18 cellular contexts compared by ENCODE assay signal in the genomic region with DNA sequence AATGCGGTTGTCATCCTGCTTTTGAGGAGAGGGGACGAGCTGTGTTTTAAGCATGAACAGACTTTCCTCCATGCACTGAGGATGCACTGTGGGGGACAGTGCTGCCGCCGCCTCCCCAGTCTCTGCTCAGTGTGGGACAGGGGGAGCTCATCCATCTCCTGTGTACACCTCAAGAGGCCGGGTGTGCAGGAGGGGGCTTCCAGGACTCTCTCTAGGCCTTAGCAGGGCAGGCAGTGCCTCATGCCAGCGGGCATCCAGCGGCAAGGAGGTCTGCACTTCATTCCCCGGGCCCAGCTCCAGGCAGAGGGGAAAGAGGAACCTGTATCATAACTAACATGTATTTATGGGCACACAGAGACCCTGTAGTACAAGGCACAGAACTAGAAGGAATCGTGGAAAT.
DNase-seq lines count a peak whose midpoint lies in the region; ATAC-seq and TF ChIP-seq lines count a peak whose summit lies in the region.
"Had no signal": no experiment of that assay in that cellular context is flagged by ENCODE, and none has a peak within 500 bp of the region (broad histone marks: within the 10 kb centered on the region; RNA-seq: fewer than 3 reads in every experiment).

No MANE protein-coding gene starts in this region.

- H3K79me1 ChIP-seq in IMR-90 (ENCODE audit: low read depth in 1 of 2, low read length in 2 of 2): peaks cover 47 to 92% of the 10 kb centered on the region in 2 experiments
- peaks cover 46% of the 10 kb centered on the region for H3K79me1 ChIP-seq in mesenchymal stem cell (replicated peaks; ENCODE audit: low read length, poor library complexity, severe bottlenecking)

- no peak for TF ChIP-seq POLR2A in IMR-90 (IDR thresholded peaks at IDR 0.05; ENCODE audit: low read depth, low read length)

- H3K27ac ChIP-seq in IMR-90 (ENCODE audit: insufficient read depth, low read length) (peak overlapping the region; percentile 99), mesenchymal stem cell (ENCODE audit: low read length, poor library complexity, severe bottlenecking) (peak overlapping the region; percentile 99), tibial artery (peak overlapping the region; percentile 82 to 93)
- H3K27ac ChIP-seq: SK-N-MC had no signal

- DNase-seq in IMR-90 (no peak), mesenchymal stem cell (no peak), osteocyte (ENCODE audit: extremely low spot score, unreplicated experiment) (peak; percentile 66), tibial artery (peak in 1 of 2 donors; percentile 59), epidermal melanocyte (ENCODE audit: insufficient read length, low spot score) (no peak)
- no peak for DNase-seq in activated CD4-positive, alpha-beta T cell treated with anti-CD3 and anti-CD28 coated beads for 36 hours
- DNase-seq: C1 segment of cervical spinal cord; CD8-positive, alpha-beta memory T cell; KBM-7; NCI-H1105 treated with DMSO at 0.1 percent for 48 hours; NCI-H1694; NCI-H2081 treated with DMSO at 0.1 percent for 48 hours; NCI-H446 treated with DMSO at 0.1 percent for 48 hours; Right ventricle myocardium superior had no signal

- no peak overlapping the region for H3K4me3 Mint-ChIP-seq in osteocyte (ENCODE audit: unreplicated experiment)
- H3K4me3 Mint-ChIP-seq in activated CD4-positive, alpha-beta T cell treated with anti-CD3 and anti-CD28 coated beads for 36 hours: no peak overlapping the region
- H3K4me3 Mint-ChIP-seq: CD8-positive, alpha-beta memory T cell; GM23338 had no signal

- ATAC-seq in IMR-90 (ENCODE audit: low read depth) (no peak), GM18519 (IDR thresholded peaks at IDR 0.05; ENCODE audit: low FRiP score, unreplicated experiment) (no peak), HG03135 (IDR thresholded peaks at IDR 0.05; ENCODE audit: unreplicated experiment) (no peak)
- ATAC-seq in activated CD4-positive, alpha-beta T cell treated with anti-CD3 and anti-CD28 coated beads for 36 hours: no peak
- ATAC-seq: GM23338 had no signal

- H2BK120ac ChIP-seq in IMR-90 (ENCODE audit: low read depth, low read length) (peak overlapping the region; percentile 100), mesenchymal stem cell (ENCODE audit: low read depth, low read length) (no peak overlapping the region)

- in situ Hi-C loops in IMR-90 (cut with MboI; ENCODE audit: low sequenced_read_pairs): no loop called here

- POLR2A ChIA-PET in IMR-90 (lab: Charles Lee; ENCODE audit: unreplicated experiment): no interaction called here
- POLR2A ChIA-PET in activated CD4-positive, alpha-beta T cell treated with anti-CD3 and anti-CD28 coated beads for 36 hours (lab: Charles Lee): no interaction called here

- BruUV-seq in IMR-90 (replicated peaks; lab: Mats Ljungman, UMichigan): no TSS peak

- H3K9ac ChIP-seq in IMR-90 (ENCODE audit: low read depth, low read length) (no peak overlapping the region), mesenchymal stem cell (ENCODE audit: low read length) (no peak overlapping the region)

- dilution Hi-C loops in IMR-90 (cut with HindIII; ENCODE audit: low sequenced_read_pairs, unreplicated experiment): no loop called here

- CTCF ChIA-PET in IMR-90 (lab: Yijun Ruan, JAX): no interaction called here
- CTCF ChIA-PET in activated CD4-positive, alpha-beta T cell treated with anti-CD3 and anti-CD28 coated beads for 36 hours (lab: Charles Lee): no interaction called here

- H2AK9ac ChIP-seq in IMR-90 (replicated peaks; ENCODE audit: low read depth, low read length, poor library complexity): peak overlapping the region; percentile 79

- TF ChIP-seq CTCF in IMR-90 (conservative IDR thresholded peaks at IDR 0.05; ENCODE audit: low read depth, low read length) (no peak), osteocyte (IDR thresholded peaks at IDR 0.05) (no peak), tibial artery (IDR thresholded peaks at IDR 0.05) (no peak)

- peaks cover 49% of the 10 kb centered on the region for H3K4me1 Mint-ChIP-seq in osteocyte (ENCODE audit: unreplicated experiment)
- no peaks in the 10 kb centered on the region for H3K4me1 Mint-ChIP-seq in activated CD4-positive, alpha-beta T cell treated with anti-CD3 and anti-CD28 coated beads for 36 hours
- H3K4me1 Mint-ChIP-seq: CD8-positive, alpha-beta memory T cell had no signal

- no peaks in the 10 kb centered on the region for H3K27me3 Mint-ChIP-seq in osteocyte (ENCODE audit: unreplicated experiment)
- H3K27me3 Mint-ChIP-seq in activated CD4-positive, alpha-beta T cell treated with anti-CD3 and anti-CD28 coated beads for 36 hours: peaks cover 2% of the 10 kb centered on the region

- peak overlapping the region; percentile 98 for H3K23ac ChIP-seq in IMR-90 (ENCODE audit: low read depth, low read length)
- H3K23ac ChIP-seq in mesenchymal stem cell (ENCODE audit: low read length in 2 of 2): no peak overlapping the region

- peak overlapping the region; percentile 99 for H3K4ac ChIP-seq in IMR-90 (ENCODE audit: low read depth, low read length)
- peak overlapping the region; percentile 1 to 68 for H3K4ac ChIP-seq in mesenchymal stem cell (ENCODE audit: low read depth in 1 of 2, low read length in 2 of 2)

- no peaks in the 10 kb centered on the region for H3K9me3 Mint-ChIP-seq in osteocyte (ENCODE audit: unreplicated experiment)
- H3K9me3 Mint-ChIP-seq in activated CD4-positive, alpha-beta T cell treated with anti-CD3 and anti-CD28 coated beads for 36 hours (ENCODE audit: low read depth): no peaks in the 10 kb centered on the region
- H3K9me3 Mint-ChIP-seq: CD8-positive, alpha-beta memory T cell; GM23338 had no signal

- H3K36me3 Mint-ChIP-seq in osteocyte (ENCODE audit: unreplicated experiment): no peaks in the 10 kb centered on the region
- H3K36me3 Mint-ChIP-seq in activated CD4-positive, alpha-beta T cell treated with anti-CD3 and anti-CD28 coated beads for 36 hours (ENCODE audit: low read depth): no peaks in the 10 kb centered on the region
- H3K36me3 Mint-ChIP-seq: CD8-positive, alpha-beta memory T cell had no signal

- peak overlapping the region; percentile 99; the same call in 2 of the 3 replicates for H2BK15ac ChIP-seq in IMR-90 (ENCODE audit: low read depth, low read length)
- H2BK15ac ChIP-seq in mesenchymal stem cell (ENCODE audit: low read depth, poor library complexity, severe bottlenecking): no peak overlapping the region

- H2AFZ ChIP-seq in IMR-90 (replicated peaks; ENCODE audit: low read length, poor library complexity): peak overlapping the region; percentile 37
- H2AFZ ChIP-seq in mesenchymal stem cell (ENCODE audit: low read depth, low read length): no peak overlapping the region
- H2AFZ ChIP-seq: GM23338 had no signal

- peak overlapping the region; percentile 96 for H4K5ac ChIP-seq in IMR-90 (ENCODE audit: low read depth, low read length)

- H2AK5ac ChIP-seq in IMR-90 (ENCODE audit: low read depth, low read length): peak overlapping the region; percentile 100
- peak overlapping the region; percentile 75 for H2AK5ac ChIP-seq in mesenchymal stem cell (ENCODE audit: low read length, severe bottlenecking)

- peak overlapping the region; percentile 100 for H2BK20ac ChIP-seq in IMR-90 (ENCODE audit: low read depth, low read length)

- H3K4me2 ChIP-seq in IMR-90 (ENCODE audit: low read depth, low read length) (no peak overlapping the region), mesenchymal stem cell (ENCODE audit: low read length, poor library complexity, severe bottlenecking) (no peak overlapping the region)
- H3K4me2 ChIP-seq: GM23338 had no signal

- H2BK5ac ChIP-seq in IMR-90 (ENCODE audit: low read depth, low read length, poor library complexity, severe bottlenecking) (peak overlapping the region; percentile 98), mesenchymal stem cell (ENCODE audit: low read depth, low read length, poor library complexity, severe bottlenecking) (peak overlapping the region; percentile 44)

- no peak overlapping the region for H3K4me3 ChIP-seq in IMR-90 (ENCODE audit: insufficient read depth, low read depth, low read length)
- no peak overlapping the region for H3K4me3 ChIP-seq in mesenchymal stem cell (ENCODE audit: insufficient read depth in 1 of 2, low read depth in 1 of 2, low read length in 2 of 2)
- H3K4me3 ChIP-seq in tibial artery: no peak overlapping the region
- H3K4me3 ChIP-seq: GM23338, SK-N-MC had no signal

- H3K36me3 ChIP-seq in IMR-90 (ENCODE audit: control insufficient read depth, insufficient read depth, low read length): no peaks in the 10 kb centered on the region
- peaks cover 0 to 11% of the 10 kb centered on the region in 2 experiments for H3K36me3 ChIP-seq in mesenchymal stem cell (ENCODE audit: control insufficient read depth in 1 of 2, insufficient read depth in 2 of 2, low read depth in 1 of 2, low read length in 2 of 2)
- no peaks in the 10 kb centered on the region for H3K36me3 ChIP-seq in tibial artery

- H3K14ac ChIP-seq in IMR-90 (replicated peaks; ENCODE audit: low read depth, low read length) (peak overlapping the region; percentile 98), mesenchymal stem cell (ENCODE audit: low read length in 2 of 2) (no peak overlapping the region)

- H3K9me3 ChIP-seq in IMR-90 (ENCODE audit: control insufficient read depth, insufficient read depth, low read length): no peaks in the 10 kb centered on the region
- H3K9me3 ChIP-seq in mesenchymal stem cell (ENCODE audit: control insufficient read depth, low read length): no peaks in the 10 kb centered on the region
- H3K9me3 ChIP-seq in tibial artery: no peaks in the 10 kb centered on the region

- no peak overlapping the region for H3K27ac Mint-ChIP-seq in osteocyte (ENCODE audit: unreplicated experiment)
- H3K27ac Mint-ChIP-seq in activated CD4-positive, alpha-beta T cell treated with anti-CD3 and anti-CD28 coated beads for 36 hours: no peak overlapping the region
- H3K27ac Mint-ChIP-seq: CD8-positive, alpha-beta memory T cell; GM23338 had no signal

- H4K8ac ChIP-seq in IMR-90 (ENCODE audit: low read depth in 2 of 2, low read length in 2 of 2) (peak overlapping the region; percentile 96 to 98; a peak in 3 of 4 replicates), mesenchymal stem cell (ENCODE audit: low read length) (peak overlapping the region; percentile 35)

- H3K9me1 ChIP-seq in IMR-90 (ENCODE audit: insufficient read depth, low read length): peaks cover 70% of the 10 kb centered on the region

- peaks cover 13% of the 10 kb centered on the region for H4K20me1 ChIP-seq in IMR-90 (ENCODE audit: insufficient read depth, low read length)

- no peak for TF ChIP-seq RAD21 in IMR-90 (IDR thresholded peaks at IDR 0.05; ENCODE audit: low read length)

- H4K91ac ChIP-seq in IMR-90 (ENCODE audit: insufficient read depth, low read depth, low read length) (peak overlapping the region; percentile 99), mesenchymal stem cell (ENCODE audit: low read length) (peak overlapping the region; percentile 77)

- no peaks in the 10 kb centered on the region for H3K27me3 ChIP-seq in IMR-90 (ENCODE audit: control insufficient read depth, insufficient read depth, low read length)
- H3K27me3 ChIP-seq in mesenchymal stem cell (ENCODE audit: control insufficient read depth in 1 of 2, insufficient read depth in 1 of 2, low read length in 2 of 2): no peaks in the 10 kb centered on the region
- H3K27me3 ChIP-seq in tibial artery: no peaks in the 10 kb centered on the region

- peak overlapping the region; percentile 96; the same call in 1 of the 2 replicates for H3K56ac ChIP-seq in IMR-90 (ENCODE audit: extremely low read depth, insufficient read depth, low read length)

- peaks cover 45% of the 10 kb centered on the region for H3K4me1 ChIP-seq in IMR-90 (ENCODE audit: control insufficient read depth, insufficient read depth, low read length)
- H3K4me1 ChIP-seq in mesenchymal stem cell (ENCODE audit: control insufficient read depth, insufficient read depth, low read depth, low read length): peaks cover 42% of the 10 kb centered on the region
- peaks cover 0 to 81% (median 48%) of the 10 kb centered on the region in 4 donors for H3K4me1 ChIP-seq in tibial artery

- H3K18ac ChIP-seq in IMR-90 (ENCODE audit: low read depth, low read length): peak overlapping the region; percentile 97
- peak overlapping the region; percentile 25 to 53 for H3K18ac ChIP-seq in mesenchymal stem cell (ENCODE audit: low read depth in 1 of 2, low read length in 2 of 2)

- intact Hi-C loops in IMR-90 (cut with micrococcal nuclease) (loop anchor here (5.0 kb wide), 1 partner anchor 83 kb away; no protein-coding TSS in a partner anchor), tibial artery (cut with DNase I; ENCODE audit: low total_unique reads) (loop anchor here (10.0 kb wide), 1 partner anchor 85 kb away; the partner anchor contains the start of gene DIP2C)
- intact Hi-C loops in activated CD4-positive, alpha-beta T cell treated with anti-CD3 and anti-CD28 coated beads for 36 hours (cut with DNase I, micrococcal nuclease): no loop called here

- peak overlapping the region; percentile 66 to 84 for H2BK12ac ChIP-seq in mesenchymal stem cell (ENCODE audit: low read length in 2 of 2)

- WGBS in IMR-90 (ENCODE audit: extremely low coverage in 2 of 2, insufficient read length in 1 of 2), 2 experiments: no CpG with 5 or more reads among the region's 9 CpGs
- 98% methylated on average over 9 of the region's 9 CpGs for WGBS in mesenchymal stem cell

Comparison
In these comparisons a context has a peak if more than half of its experiments do, and no peak if none do; other contexts are left out.
1. intact Hi-C loops: an anchor here in IMR-90 (5.0 kb wide) and tibial artery (10.0 kb wide); none called in activated CD4-positive, alpha-beta T cell treated with anti-CD3 and anti-CD28 coated beads for 36 hours.